19 cellular contexts compared by ENCODE assay signal in the genomic region with DNA sequence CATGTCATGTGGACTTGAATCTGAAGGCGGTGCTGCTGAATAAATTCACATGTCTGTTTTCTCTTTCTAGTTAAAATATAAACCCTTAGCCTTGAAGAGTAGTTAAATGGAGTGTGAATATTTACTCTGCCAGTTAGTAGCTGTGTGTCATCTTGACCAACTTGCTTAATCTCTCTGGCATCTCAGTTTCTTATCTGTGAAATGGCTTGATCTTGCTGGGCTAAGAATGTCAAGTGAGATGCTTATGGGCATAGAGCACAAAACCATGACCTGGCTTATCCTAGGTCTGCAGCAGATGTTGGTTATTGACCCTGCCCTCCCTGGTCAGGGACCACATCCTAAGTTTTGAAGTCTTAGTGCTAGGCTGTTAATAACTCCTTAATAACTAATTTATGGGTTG. TPM values are rescaled to one million over a fixed set of nuclear protein-coding genes. Genes with fewer than 3 reads are reported as not detected.
DNase-seq lines count a peak whose midpoint lies in the region; ATAC-seq, FAIRE-seq and TF ChIP-seq lines count a peak whose summit lies in the region.
"Had no signal": no experiment of that assay in that cellular context is flagged by ENCODE, and none has a peak within 500 bp of the region (broad histone marks: within the 10 kb centered on the region; RNA-seq: fewer than 3 reads in every experiment).

No MANE protein-coding gene starts in this region.

- 0 out of 2 replicates have a peak, but pooled peaks cover 4% of the 10 kb centered on the region for H3K9me3 ChIP-seq in IMR-90 (ENCODE audit: control insufficient read depth, insufficient read depth, low read length)
- no peaks in the 10 kb centered on the region for H3K9me3 ChIP-seq in K562 (replicated peaks; ENCODE audit: control insufficient read depth, insufficient read depth, low read depth, low read length)
- H3K9me3 ChIP-seq in heart right ventricle, result peaks cover 0 to 11% (median 0%) of the 10 kb centered on the region in 11 donors

- intact Hi-C loops in activated CD4-positive, alpha-beta memory T cell treated with anti-CD3 and anti-CD28 coated beads for 36 hours (cut with micrococcal nuclease), result no loop called here
- intact Hi-C loops in IMR-90 (cut with micrococcal nuclease), result no loop called here
- intact Hi-C loops in K562 (cut with micrococcal nuclease), result no loop called here
- intact Hi-C loops in heart right ventricle (cut with DNase I), result no loop called here

- no peak overlapping the region for H2BK120ac ChIP-seq in IMR-90 (ENCODE audit: low read depth, low read length)

- H3K4me1 Mint-ChIP-seq in activated CD4-positive, alpha-beta memory T cell treated with anti-CD3 and anti-CD28 coated beads for 36 hours (ENCODE audit: low read depth), result peaks cover 69% of the 10 kb centered on the region
- peaks cover 47% of the 10 kb centered on the region for H3K4me1 Mint-ChIP-seq in activated CD4-positive, alpha-beta memory T cell treated with anti-CD3 and anti-CD28 coated beads, Interleukin-2, amount 10 ng/mL, durations not matched to agents 7 days and 5 days

- BruUV-seq in IMR-90 (replicated peaks; lab: Mats Ljungman, UMichigan), result no TSS peak
- BruUV-seq in K562 (replicated peaks; lab: Mats Ljungman, UMichigan), result no TSS peak

- H4K91ac ChIP-seq in IMR-90 (ENCODE audit: insufficient read depth, low read depth, low read length), result no peak overlapping the region

- H2AK9ac ChIP-seq in IMR-90 (replicated peaks; ENCODE audit: low read depth, low read length, poor library complexity), result no peak overlapping the region

- TF ChIP-seq POLR2A in IMR-90 (IDR thresholded peaks at IDR 0.05; ENCODE audit: low read depth, low read length), result no peak
- no peak for TF ChIP-seq POLR2A in K562 (conservative IDR thresholded peaks at IDR 0.05)

- WGBS in IMR-90 (ENCODE audit: extremely low coverage in 2 of 2, insufficient read length in 1 of 2), 2 experiments, result no CpG with 5 or more reads among the region's 1 CpG
- WGBS in K562 (ENCODE audit: insufficient coverage, low coverage, missing lambda C conversion rate), result 31% methylated on average over 1 of the region's 1 CpG
- 98 to 100% methylated on average over 1 of the region's 1 CpG for WGBS in heart right ventricle, 2 donors

- H4K20me1 ChIP-seq in IMR-90 (ENCODE audit: insufficient read depth, low read length), result peaks cover 83% of the 10 kb centered on the region
- H4K20me1 ChIP-seq in K562 (replicated peaks; ENCODE audit: control insufficient read depth, insufficient read depth, low read length), result no peaks in the 10 kb centered on the region

- TF ChIP-seq EP300 in K562 (IDR thresholded peaks at IDR 0.05; ENCODE audit: low read length), result no peak

- H3K23ac ChIP-seq in IMR-90 (ENCODE audit: low read depth, low read length), result no peak overlapping the region

- H3K9me3 Mint-ChIP-seq in activated CD4-positive, alpha-beta memory T cell treated with anti-CD3 and anti-CD28 coated beads for 36 hours, result peaks cover 7% of the 10 kb centered on the region
- H3K9me3 Mint-ChIP-seq in activated CD4-positive, alpha-beta memory T cell treated with anti-CD3 and anti-CD28 coated beads, Interleukin-2, amount 10 ng/mL, durations not matched to agents 7 days and 5 days, result peaks cover 6% of the 10 kb centered on the region

- H3K4me3 Mint-ChIP-seq in activated CD4-positive, alpha-beta memory T cell treated with anti-CD3 and anti-CD28 coated beads for 36 hours, result no peak overlapping the region
- no peak overlapping the region for H3K4me3 Mint-ChIP-seq in activated CD4-positive, alpha-beta memory T cell treated with anti-CD3 and anti-CD28 coated beads, Interleukin-2, amount 10 ng/mL, durations not matched to agents 7 days and 5 days
- H3K4me3 Mint-ChIP-seq: CD14-positive monocyte had no signal

- in situ Hi-C loops in IMR-90 (cut with MboI; ENCODE audit: low sequenced_read_pairs), result no loop called here
- in situ Hi-C loops in K562 (cut with MboI), result no loop called here

- POLR2A ChIA-PET in activated CD4-positive, alpha-beta memory T cell treated with anti-CD3 and anti-CD28 coated beads for 36 hours (lab: Charles Lee), result no interaction called here
- POLR2A ChIA-PET in activated CD4-positive, alpha-beta memory T cell treated with anti-CD3 and anti-CD28 coated beads, Interleukin-2, amount 10 ng/mL, durations not matched to agents 7 days and 5 days (lab: Charles Lee), result no interaction called here
- POLR2A ChIA-PET in IMR-90 (lab: Charles Lee; ENCODE audit: unreplicated experiment), result no interaction called here
- POLR2A ChIA-PET in K562 (lab: Yijun Ruan, JAX), result no interaction called here

- TF ChIP-seq RAD21 in IMR-90 (IDR thresholded peaks at IDR 0.05; ENCODE audit: low read length) (no peak), K562 (CRISPR knock-in tag; conservative IDR thresholded peaks at IDR 0.05 in 1 of 2, IDR thresholded peaks at IDR 0.05 in 1 of 2) (no peak)

- H3K14ac ChIP-seq in IMR-90 (replicated peaks; ENCODE audit: low read depth, low read length), result no peak overlapping the region; the same call in 1 of the 2 replicates

- H3K36me3 ChIP-seq in IMR-90 (ENCODE audit: control insufficient read depth, insufficient read depth, low read length) (peaks cover 31% of the 10 kb centered on the region), K562 (ENCODE audit: control insufficient read depth, insufficient read depth, low read length) (no peaks in the 10 kb centered on the region; the same call in 2 of the 3 replicates), heart right ventricle (peaks cover 0 to 27% (median 0%) of the 10 kb centered on the region in 9 donors)

- peaks cover 12% of the 10 kb centered on the region for H3K4me1 ChIP-seq in IMR-90 (ENCODE audit: control insufficient read depth, insufficient read depth, low read length)
- H3K4me1 ChIP-seq in K562 (replicated peaks in 1 of 2; ENCODE audit: control insufficient read depth in 2 of 2, insufficient read depth in 2 of 2, low read length in 2 of 2), result no peaks in the 10 kb centered on the region; a peak in 1 of 5 replicates
- peaks cover 0 to under 1% (median 0%) of the 10 kb centered on the region in 9 donors for H3K4me1 ChIP-seq in heart right ventricle

- H3K56ac ChIP-seq in IMR-90 (ENCODE audit: extremely low read depth, insufficient read depth, low read length), result no peak overlapping the region

- CTCF ChIA-PET in activated CD4-positive, alpha-beta memory T cell treated with anti-CD3 and anti-CD28 coated beads for 36 hours (lab: Charles Lee), result no interaction called here
- CTCF ChIA-PET in activated CD4-positive, alpha-beta memory T cell treated with anti-CD3 and anti-CD28 coated beads, Interleukin-2, amount 10 ng/mL, durations not matched to agents 7 days and 5 days (lab: Charles Lee), result interaction anchor here (0.5 kb wide), 1 partner anchor 120 kb away, joined by 3 read pairs; no protein-coding TSS in a partner anchor
- CTCF ChIA-PET in IMR-90 (lab: Yijun Ruan, JAX) (no interaction called here), K562 (lab: Yijun Ruan, JAX; ENCODE audit: low intra/inter-chr PET ratio) (no interaction called here)

- no peak overlapping the region for H3K4ac ChIP-seq in IMR-90 (ENCODE audit: low read depth, low read length)

- no peak overlapping the region for H3K4me2 ChIP-seq in IMR-90 (ENCODE audit: low read depth, low read length)
- no peak overlapping the region for H3K4me2 ChIP-seq in K562 (ENCODE audit: insufficient read depth, low read length)

- no peak for FAIRE-seq in K562 (lab: Jason Lieb, UNC)
- FAIRE-seq: GM12892, GM19239 had no signal

- no peak overlapping the region for H2BK5ac ChIP-seq in IMR-90 (ENCODE audit: low read depth, low read length, poor library complexity, severe bottlenecking)

- H3K9me1 ChIP-seq in IMR-90 (ENCODE audit: insufficient read depth, low read length), result peaks cover 14% of the 10 kb centered on the region
- H3K9me1 ChIP-seq in K562 (ENCODE audit: control insufficient read depth, insufficient read depth, low read length), result no peaks in the 10 kb centered on the region

- H3K27me3 Mint-ChIP-seq in activated CD4-positive, alpha-beta memory T cell treated with anti-CD3 and anti-CD28 coated beads for 36 hours, result no peaks in the 10 kb centered on the region
- H3K27me3 Mint-ChIP-seq in activated CD4-positive, alpha-beta memory T cell treated with anti-CD3 and anti-CD28 coated beads, Interleukin-2, amount 10 ng/mL, durations not matched to agents 7 days and 5 days, result no peaks in the 10 kb centered on the region

- H2AFZ ChIP-seq in IMR-90 (replicated peaks; ENCODE audit: low read length, poor library complexity) (no peak overlapping the region), K562 (ENCODE audit: low read depth, low read length) (no peak overlapping the region)

- peak overlapping the region; percentile 11; the same call in 1 of the 2 replicates for H2AK5ac ChIP-seq in IMR-90 (ENCODE audit: low read depth, low read length)

- no peak overlapping the region for H3K4me3 ChIP-seq in IMR-90 (ENCODE audit: insufficient read depth, low read depth, low read length)
- H3K4me3 ChIP-seq in K562, result no peak overlapping the region
- H3K4me3 ChIP-seq in heart right ventricle, result no peak overlapping the region

- H3K36me3 Mint-ChIP-seq in activated CD4-positive, alpha-beta memory T cell treated with anti-CD3 and anti-CD28 coated beads for 36 hours, result peaks cover 70% of the 10 kb centered on the region
- peaks cover 86% of the 10 kb centered on the region for H3K36me3 Mint-ChIP-seq in activated CD4-positive, alpha-beta memory T cell treated with anti-CD3 and anti-CD28 coated beads, Interleukin-2, amount 10 ng/mL, durations not matched to agents 7 days and 5 days (ENCODE audit: low read depth)

- H2BK20ac ChIP-seq in IMR-90 (ENCODE audit: low read depth, low read length), result no peak overlapping the region

- dilution Hi-C loops in IMR-90 (cut with HindIII; ENCODE audit: low sequenced_read_pairs, unreplicated experiment), result no loop called here

- no peak overlapping the region for H4K5ac ChIP-seq in IMR-90 (ENCODE audit: low read depth, low read length)

- peaks cover 30 to 90% of the 10 kb centered on the region in 2 experiments for H3K79me1 ChIP-seq in IMR-90 (ENCODE audit: low read depth in 1 of 2, low read length in 2 of 2)

- no peaks in the 10 kb centered on the region for H3K79me2 ChIP-seq in K562 (ENCODE audit: control insufficient read depth, insufficient read depth, low read length)

- H3K27ac ChIP-seq in IMR-90 (ENCODE audit: insufficient read depth, low read length) (no peak overlapping the region), K562 (ENCODE audit: extremely low read depth, low read depth, low read length) (no peak overlapping the region), heart right ventricle (no peak overlapping the region)
- H3K27ac ChIP-seq: HL-60 had no signal

- ATAC-seq in IMR-90 (ENCODE audit: low read depth), result no peak
- ATAC-seq in K562, result no peak
- no peak for ATAC-seq in heart right ventricle
- ATAC-seq in HG03095 (IDR thresholded peaks at IDR 0.05; ENCODE audit: unreplicated experiment), result no peak

- no peak for DNase-seq in activated CD4-positive, alpha-beta memory T cell treated with anti-CD3 and anti-CD28 coated beads for 36 hours
- no peak for DNase-seq in activated CD4-positive, alpha-beta memory T cell treated with anti-CD3 and anti-CD28 coated beads, Interleukin-2, amount 10 ng/mL, durations not matched to agents 7 days and 5 days
- DNase-seq in IMR-90, result no peak
- DNase-seq in K562 (ENCODE audit: extremely low read depth in 1 of 4, low spot score in 3 of 4), result no peak
- peak; percentile 74 for DNase-seq in renal cortical epithelial cell (ENCODE audit: low read depth)
- no peak for DNase-seq in heart right ventricle
- no peak for DNase-seq in DMS79 (lab: John Stamatoyannopoulos, UW)
- DNase-seq: 8988T, Calu3, HCEC 1CT, KG1, NCI-H1048, NCI-H146, SIG-M5 had no signal

- no peaks in the 10 kb centered on the region for H3K27me3 ChIP-seq in IMR-90 (ENCODE audit: control insufficient read depth, insufficient read depth, low read length)
- peaks cover 3 to 7% of the 10 kb centered on the region in 2 experiments; a peak in 3 of 5 replicates for H3K27me3 ChIP-seq in K562 (ENCODE audit: control insufficient read depth in 2 of 2, insufficient read depth in 2 of 2, low read length in 2 of 2)
- H3K27me3 ChIP-seq in heart right ventricle, result no peaks in the 10 kb centered on the region

- peak overlapping the region; percentile 29 for H3K27ac Mint-ChIP-seq in activated CD4-positive, alpha-beta memory T cell treated with anti-CD3 and anti-CD28 coated beads for 36 hours
- no peak overlapping the region for H3K27ac Mint-ChIP-seq in activated CD4-positive, alpha-beta memory T cell treated with anti-CD3 and anti-CD28 coated beads, Interleukin-2, amount 10 ng/mL, durations not matched to agents 7 days and 5 days

- H4K8ac ChIP-seq in IMR-90 (ENCODE audit: low read depth in 2 of 2, low read length in 2 of 2), result no peak overlapping the region

- no peak overlapping the region for H3K9ac ChIP-seq in IMR-90 (ENCODE audit: low read depth, low read length)
- no peak overlapping the region for H3K9ac ChIP-seq in K562 (ENCODE audit: insufficient read depth in 1 of 2, low read depth in 2 of 2, low read length in 2 of 2)

- H3K18ac ChIP-seq in IMR-90 (ENCODE audit: low read depth, low read length), result no peak overlapping the region

- no peak overlapping the region for H2BK15ac ChIP-seq in IMR-90 (ENCODE audit: low read depth, low read length)

- no peak for TF ChIP-seq CTCF in IMR-90 (conservative IDR thresholded peaks at IDR 0.05; ENCODE audit: low read depth, low read length)
- no peak for TF ChIP-seq CTCF in K562 (IDR thresholded peaks at IDR 0.05 in 2 of 3, conservative IDR thresholded peaks at IDR 0.05 in 1 of 3; ENCODE audit: insufficient read depth in 2 of 3, low read depth in 1 of 3, low read length in 3 of 3)
- no peak for TF ChIP-seq CTCF in heart right ventricle (IDR thresholded peaks at IDR 0.05)

RNA-seq across cellular contexts. Expression of a gene that starts 16.6 kb away (rescaled TPM):
- total RNA-seq in activated CD4-positive, alpha-beta memory T cell treated with anti-CD3 and anti-CD28 coated beads for 36 hours, result 10 to 100 TPM; 79.4 to 79.6 TPM
- total RNA-seq in activated CD4-positive, alpha-beta memory T cell treated with anti-CD3 and anti-CD28 coated beads, Interleukin-2, amount 10 ng/mL, durations not matched to agents 7 days and 5 days, result 10 to 100 TPM; 71.1 to 73.9 TPM
- total RNA-seq in IMR-90 (2012; rRNA removed) (125 and 140 TPM in 2 replicates), K562 (2014; rRNA removed) (1.4 and 2.1 TPM in 2 replicates), K562 (2014; rRNA removed; fragmentation: Illumina TruSeq; extraction: Trizol) (0.80 and 1.3 TPM in 2 replicates), K562 (2015; rRNA removed; fragmentation: Illumina TruSeq; extraction: Trizol) (0.80 and 0.90 TPM in 2 replicates), K562 (2021) (1.2 and 1.6 TPM in 2 replicates), renal cortical epithelial cell (12.2 and 53.9 TPM in 2 replicates), heart right ventricle (100 to 1,000 TPM in 1 of 10 donors, 10 to 100 TPM in 9; 12.9 to 108 (median 26.5) TPM)
- polyA plus RNA-seq in IMR-90 (2012; rRNA removed) (41.0 and 43.7 TPM in 2 replicates), K562 (2011; rRNA removed) (0.57 and 1.5 TPM in 2 replicates), K562 (2014; fragmentation: Illumina TruSeq; extraction: Trizol) (0.64 and 0.73 TPM in 2 replicates), K562 (2014; fragmentation: Nextera tagmentation; extraction: Ambion mirVana) (1 to 10 TPM in 1 of 2 experiments, under 1 TPM in 1; 0.62 to 1.3 TPM), K562 (2014; rRNA removed) (0.48 and 0.58 TPM in 2 replicates), heart right ventricle (1 to 10 TPM; 5.3 to 5.8 TPM)
- polyA plus RNA-seq in IMR-90 (2012; cell fraction: cytosol; rRNA removed), result 13.5 and 19.6 TPM in 2 replicates
- polyA plus RNA-seq in IMR-90 (2012; cell fraction: nucleus; rRNA removed; ENCODE audit: low replicate concordance), result 21.1 and 46.7 TPM in 2 replicates
- 12.6 and 16.5 TPM in 2 replicates for total RNA-seq in K562 (2011; cell fraction: chromatin; rRNA removed; ENCODE audit: low replicate concordance)
- total RNA-seq in K562 (2011; cell fraction: nucleolus; rRNA removed), result 6.3 and 6.4 TPM in 2 replicates
- 7.4 and 9.8 TPM in 2 replicates for total RNA-seq in K562 (2011; cell fraction: nucleoplasm; rRNA removed)
- polyA plus RNA-seq in K562 (2011; cell fraction: cytosol; rRNA removed), result 0.43 and 1.3 TPM in 2 replicates
- 1.2 and 3.5 TPM in 2 replicates for polyA plus RNA-seq in K562 (2011; cell fraction: nucleus; rRNA removed)
- 0.61 and 0.71 TPM in 2 replicates for polyA plus RNA-seq in K562 (2012)
- 4.2 and 11.6 TPM in 2 replicates for polyA minus RNA-seq in K562 (2011; rRNA and poly(A)+ RNA removed)
- polyA minus RNA-seq in K562 (2011; cell fraction: cytosol; rRNA and poly(A)+ RNA removed), result 2.6 and 3.0 TPM in 2 replicates
- 7.7 and 12.4 TPM in 2 replicates for polyA minus RNA-seq in K562 (2011; cell fraction: nucleus; rRNA and poly(A)+ RNA removed)
